1 cellular context compared by ENCODE assay signal in the genomic region with DNA sequence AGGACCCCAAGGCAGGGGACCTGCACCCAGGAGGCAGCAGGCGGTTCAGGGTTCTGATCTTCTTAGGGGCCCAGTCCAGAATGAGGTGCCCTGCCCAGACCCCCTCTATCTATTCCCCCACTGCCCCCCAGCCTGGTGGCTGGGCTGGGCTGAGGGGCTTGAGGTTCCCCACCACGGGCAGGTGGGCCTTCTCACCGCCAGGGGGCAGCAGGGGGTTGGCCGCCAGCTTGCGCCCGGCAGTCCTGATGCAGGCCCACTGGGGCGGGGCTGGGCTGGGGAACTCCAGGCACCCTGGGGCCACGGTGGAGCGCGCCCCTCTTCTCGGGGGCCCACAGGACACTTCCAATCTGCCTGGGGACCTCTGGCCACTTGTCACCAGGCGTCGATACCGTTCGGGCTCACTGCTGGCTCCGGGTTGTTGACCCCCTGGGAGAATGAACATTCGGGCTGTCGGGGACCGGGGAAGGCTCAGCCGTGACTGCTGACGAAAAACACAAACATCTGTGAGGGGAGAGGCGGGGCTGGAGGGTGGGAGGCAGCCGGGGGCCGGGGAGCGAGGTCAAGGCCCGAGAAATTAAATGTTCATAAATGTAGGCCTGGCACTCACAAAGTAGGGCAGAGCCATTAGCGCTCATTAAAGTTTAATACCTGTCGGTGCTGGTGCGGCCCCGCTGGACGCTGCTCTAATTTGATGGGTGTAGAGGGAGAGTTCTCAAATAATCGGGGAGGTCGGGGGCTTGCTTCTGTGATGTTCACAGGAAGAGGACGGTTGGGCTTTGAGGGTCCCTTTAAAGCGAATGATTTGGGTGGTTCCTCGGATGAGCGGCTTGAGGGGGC.
TF ChIP-seq lines count a peak whose summit lies in the region.

No MANE protein-coding gene starts in this region.

TF ChIP-seq in K562, 482 proteins besides CTCF, POLR2A, EP300 and RAD21 (continued from another document):
- TF ChIP-seq, protein P1, sequence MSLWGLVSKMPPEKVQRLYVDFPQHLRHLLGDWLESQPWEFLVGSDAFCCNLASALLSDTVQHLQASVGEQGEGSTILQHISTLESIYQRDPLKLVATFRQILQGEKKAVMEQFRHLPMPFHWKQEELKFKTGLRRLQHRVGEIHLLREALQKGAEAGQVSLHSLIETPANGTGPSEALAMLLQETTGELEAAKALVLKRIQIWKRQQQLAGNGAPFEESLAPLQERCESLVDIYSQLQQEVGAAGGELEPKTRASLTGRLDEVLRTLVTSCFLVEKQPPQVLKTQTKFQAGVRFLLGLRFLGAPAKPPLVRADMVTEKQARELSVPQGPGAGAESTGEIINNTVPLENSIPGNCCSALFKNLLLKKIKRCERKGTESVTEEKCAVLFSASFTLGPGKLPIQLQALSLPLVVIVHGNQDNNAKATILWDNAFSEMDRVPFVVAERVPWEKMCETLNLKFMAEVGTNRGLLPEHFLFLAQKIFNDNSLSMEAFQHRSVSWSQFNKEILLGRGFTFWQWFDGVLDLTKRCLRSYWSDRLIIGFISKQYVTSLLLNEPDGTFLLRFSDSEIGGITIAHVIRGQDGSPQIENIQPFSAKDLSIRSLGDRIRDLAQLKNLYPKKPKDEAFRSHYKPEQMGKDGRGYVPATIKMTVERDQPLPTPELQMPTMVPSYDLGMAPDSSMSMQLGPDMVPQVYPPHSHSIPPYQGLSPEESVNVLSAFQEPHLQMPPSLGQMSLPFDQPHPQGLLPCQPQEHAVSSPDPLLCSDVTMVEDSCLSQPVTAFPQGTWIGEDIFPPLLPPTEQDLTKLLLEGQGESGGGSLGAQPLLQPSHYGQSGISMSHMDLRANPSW (CRISPR knock-in tag; IDR thresholded peaks at IDR 0.05), result no peak
- no peak for TF ChIP-seq HNRNPK (IDR thresholded peaks at IDR 0.05; ENCODE audit: low read depth, low read length, poor library complexity, severe bottlenecking)
TF ChIP-seq in K562: peak in this region for 62.
